22 cellular contexts compared by ENCODE assay signal in genomic region chr3:108403198-108403597, GRCh38.
DNase-seq lines count a peak whose midpoint lies in the region; ATAC-seq and TF ChIP-seq lines count a peak whose summit lies in the region.
"Had no signal": no experiment of that assay in that cellular context is flagged by ENCODE, and none has a peak within 500 bp of the region (broad histone marks: within the 10 kb centered on the region; RNA-seq: fewer than 3 reads in every experiment).

No MANE protein-coding gene starts in this region.

- H3K4me2 ChIP-seq in BLaER1 (0 out of 2 replicates have a peak overlapping the region, but pooled peaks have one; percentile 35), smooth muscle cell (peak overlapping the region; percentile 37)
- H3K4me2 ChIP-seq: A549, PC-9 had no signal

- H3K27me3 Mint-ChIP-seq in T-helper 17 cell, result peaks cover under 1% of the 10 kb centered on the region
- H3K27me3 Mint-ChIP-seq: CD8-positive, alpha-beta memory T cell had no signal

- no peak for ATAC-seq in T-helper 17 cell
- ATAC-seq in mucosa of descending colon, result peak; percentile 65
- no peak for ATAC-seq in HG02981 (IDR thresholded peaks at IDR 0.05; ENCODE audit: unreplicated experiment)
- ATAC-seq in GM19328 (IDR thresholded peaks at IDR 0.05; ENCODE audit: unreplicated experiment), result no peak
- ATAC-seq: A549 had no signal

- TF ChIP-seq CTCF in mucosa of descending colon (IDR thresholded peaks at IDR 0.05) (no peak), smooth muscle cell (IDR thresholded peaks at IDR 0.05; ENCODE audit: borderline replicate concordance, insufficient read depth, poor library complexity, severe bottlenecking) (no peak), tibial artery (IDR thresholded peaks at IDR 0.05) (no peak)

- DNase-seq in T-helper 17 cell, result no peak
- peak in 1 of 3 donors; percentile 58 for DNase-seq in mucosa of descending colon
- DNase-seq in smooth muscle cell (lab: John Stamatoyannopoulos, UW; ENCODE audit: unreplicated experiment), result no peak
- no peak for DNase-seq in tibial artery
- DNase-seq: CD8-positive, alpha-beta memory T cell; H7; KBM-7; MG63; NCI-H1105 treated with DMSO at 0.1 percent for 48 hours; NCI-H1930; NCI-H2107; NCI-H524 treated with DMSO at 0.1 percent for 48 hours; NK-92 treated with Interleukin-12 subunit alpha and Interleukin-12 subunit beta, amount 100 ng/mL, for 24 hours; PC-9; Right ventricle myocardium superior had no signal

- no peaks in the 10 kb centered on the region for H3K36me3 Mint-ChIP-seq in T-helper 17 cell (ENCODE audit: low read depth)
- H3K36me3 Mint-ChIP-seq: CD8-positive, alpha-beta memory T cell had no signal

- H2AFZ ChIP-seq in smooth muscle cell (ENCODE audit: low read depth), result no peak overlapping the region
- H2AFZ ChIP-seq: GM23248, PC-9 had no signal

- H3K4me3 Mint-ChIP-seq in T-helper 17 cell, result no peak overlapping the region
- H3K4me3 Mint-ChIP-seq: CD8-positive, alpha-beta memory T cell had no signal

- no peaks in the 10 kb centered on the region for H3K4me1 Mint-ChIP-seq in T-helper 17 cell

- no peaks in the 10 kb centered on the region for H3K79me2 ChIP-seq in smooth muscle cell (ENCODE audit: low read depth)

- H3K9ac ChIP-seq in BLaER1 (no peak overlapping the region), smooth muscle cell (ENCODE audit: low read depth) (no peak overlapping the region)
- H3K9ac ChIP-seq: GM23248 had no signal

- H3K36me3 ChIP-seq in BLaER1 (no peaks in the 10 kb centered on the region), mucosa of descending colon (ENCODE audit: low read depth) (no peaks in the 10 kb centered on the region), smooth muscle cell (ENCODE audit: low read depth) (no peaks in the 10 kb centered on the region), tibial artery (no peaks in the 10 kb centered on the region)
- H3K36me3 ChIP-seq: MG63, SJSA1 had no signal

- no peak overlapping the region for H3K27ac ChIP-seq in BLaER1
- no peak overlapping the region for H3K27ac ChIP-seq in smooth muscle cell (ENCODE audit: low read depth)
- H3K27ac ChIP-seq in tibial artery, result no peak overlapping the region
- H3K27ac ChIP-seq: A549, C4-2B, GM23248, PC-9, SJSA1 had no signal

- 77% methylated on average over 1 of the region's 1 CpG for WGBS in smooth muscle cell (ENCODE audit: low lambda C conversion rate)

- no peaks in the 10 kb centered on the region for H3F3A ChIP-seq in smooth muscle cell (ENCODE audit: low read depth)

- H3K27me3 ChIP-seq in BLaER1 (no peaks in the 10 kb centered on the region), smooth muscle cell (ENCODE audit: low read depth) (peaks cover 25% of the 10 kb centered on the region), tibial artery (no peaks in the 10 kb centered on the region)
- H3K27me3 ChIP-seq: MG63, SJSA1 had no signal

- H3K9me3 ChIP-seq in BLaER1 (no peaks in the 10 kb centered on the region), T-helper 17 cell (ENCODE audit: control insufficient read depth, low read length, poor library complexity, severe bottlenecking) (no peaks in the 10 kb centered on the region), mucosa of descending colon (no peaks in the 10 kb centered on the region), smooth muscle cell (replicated peaks; ENCODE audit: low read depth) (peaks cover 3% of the 10 kb centered on the region), tibial artery (no peaks in the 10 kb centered on the region)
- H3K9me3 ChIP-seq: A549, MG63, SJSA1 had no signal

- H4K20me1 ChIP-seq in BLaER1 (no peaks in the 10 kb centered on the region), smooth muscle cell (ENCODE audit: low read depth) (no peaks in the 10 kb centered on the region)

- H3K4me1 ChIP-seq in BLaER1, result peaks cover 23% of the 10 kb centered on the region
- H3K4me1 ChIP-seq in mucosa of descending colon (ENCODE audit: low read depth), result peaks cover 30% of the 10 kb centered on the region
- H3K4me1 ChIP-seq in smooth muscle cell (ENCODE audit: low read depth), result peaks cover 18% of the 10 kb centered on the region
- H3K4me1 ChIP-seq in tibial artery, result no peaks in the 10 kb centered on the region
- H3K4me1 ChIP-seq: A549, SJSA1 had no signal

- H3K27ac Mint-ChIP-seq in T-helper 17 cell, result peak overlapping the region; percentile 1
- H3K27ac Mint-ChIP-seq: CD8-positive, alpha-beta memory T cell had no signal

- H3K4me3 ChIP-seq in BLaER1 (no peak overlapping the region), mucosa of descending colon (no peak overlapping the region), smooth muscle cell (no peak overlapping the region), tibial artery (no peak overlapping the region)
- H3K4me3 ChIP-seq: A549, GM23248, MG63, PC-9, SJSA1 had no signal

- intact Hi-C loops in mucosa of descending colon (cut with DNase I, micrococcal nuclease), result no loop called here
- intact Hi-C loops in tibial artery (cut with DNase I; ENCODE audit: low total_unique reads), result no loop called here
